Comparison of ENCODE assay signal across 14 cellular contexts in genomic region chr2:230827774-230828271, GRCh38. TPM values are rescaled to one million over a fixed set of nuclear protein-coding genes. Genes with fewer than 3 reads are reported as not detected.
DNase-seq lines count a peak whose midpoint lies in the region; ATAC-seq, FAIRE-seq and TF ChIP-seq lines count a peak whose summit lies in the region.
"Had no signal": no experiment of that assay in that cellular context is flagged by ENCODE, and none has a peak within 500 bp of the region (broad histone marks: within the 10 kb centered on the region; RNA-seq: fewer than 3 reads in every experiment).

No MANE protein-coding gene starts in this region.

- H3K23ac ChIP-seq in H1 (ENCODE audit: insufficient read length), result no peak overlapping the region

- H3K4me1 ChIP-seq in H1 (replicated peaks in 1 of 4; ENCODE audit: control insufficient read depth in 3 of 4, insufficient read depth in 4 of 4, low read length in 3 of 4), result peaks cover 0 to 2% (median 0%) of the 10 kb centered on the region in 4 experiments; a peak in 1 of 7 replicates

- H3K9me3 ChIP-seq in H1 (ENCODE audit: insufficient read depth in 2 of 2, low read depth in 1 of 2, low read length in 1 of 2), result no peaks in the 10 kb centered on the region

- H3K79me1 ChIP-seq in H1 (ENCODE audit: low read depth, low read length), result no peaks in the 10 kb centered on the region

- H3K79me2 ChIP-seq in H1 (ENCODE audit: control insufficient read depth in 1 of 2, insufficient read depth in 2 of 2, low read length in 2 of 2), result no peaks in the 10 kb centered on the region

- no peak overlapping the region for H2AK5ac ChIP-seq in H1 (ENCODE audit: low read depth, low read length)

- H2BK5ac ChIP-seq in H1 (ENCODE audit: low read depth, low read length), result no peak overlapping the region

- no peak overlapping the region for H3K27ac ChIP-seq in HL-60 (replicated peaks)
- H3K27ac ChIP-seq in H1 (ENCODE audit: low read depth, low read length), result no peak overlapping the region
- H3K27ac ChIP-seq: SK-N-MC had no signal

- 77% methylated on average over 36 of the region's 36 CpGs; no CpG with 5 or more reads in 1 of the 2 experiments for WGBS in H1 (ENCODE audit: extremely low coverage in 1 of 2, insufficient coverage in 1 of 2, insufficient read length in 1 of 2, insufficient replicate concordance in 2 of 2, low coverage in 1 of 2, low lambda C conversion rate in 2 of 2, missing lambda C conversion rate in 1 of 2), 2 experiments

- peak overlapping the region in 3 of 4 experiments; percentile 20 to 52 (median 38); a peak in 3 of 7 replicates for H3K9ac ChIP-seq in H1 (replicated peaks in 1 of 4; ENCODE audit: extremely low read depth in 1 of 4, low read depth in 3 of 4, low read length in 3 of 4)

- peak; percentile 4 for ATAC-seq in GM19023 (IDR thresholded peaks at IDR 0.05; ENCODE audit: unreplicated experiment)

- H3K18ac ChIP-seq in H1 (ENCODE audit: extremely low read depth, low read length), result peak overlapping the region; percentile 44; the same call in 1 of the 2 replicates

- H3K36me3 ChIP-seq in H1 (ENCODE audit: control insufficient read depth in 2 of 4, insufficient read depth in 4 of 4, low read length in 3 of 4), result no peaks in the 10 kb centered on the region

- no peak overlapping the region for H2BK15ac ChIP-seq in H1 (ENCODE audit: low read length)

- CTCF ChIA-PET in H1 (lab: Charles Lee; ENCODE audit: partially characterized antibody), result interaction anchor here (0.7 to 9.9 kb wide), 5 partner anchors 20 to 898 kb away, joined by 3 to 56 read pairs (median 4); partner anchors contain the start of gene GPR55

- H3K14ac ChIP-seq in H1 (ENCODE audit: insufficient read length), result no peak overlapping the region

- TF ChIP-seq POLR2A in H1 (IDR thresholded peaks at IDR 0.05; ENCODE audit: control extremely low read depth in 1 of 2, low read depth in 2 of 2, low read length in 2 of 2), result no peak

- no peak overlapping the region for H3K56ac ChIP-seq in H1 (replicated peaks; ENCODE audit: insufficient read length, low read depth, low read length)

- TF ChIP-seq CTCF in HL-60 (IDR thresholded peaks at IDR 0.05; ENCODE audit: insufficient read depth, low read length) (no peak), H1 (IDR thresholded peaks at IDR 0.05; ENCODE audit: control extremely low read depth in 1 of 3, insufficient read depth in 1 of 3, low read depth in 1 of 3, low read length in 3 of 3) (no peak)

- DNase-seq in HL-60 (ENCODE audit: low read depth in 1 of 2, low spot score in 1 of 2) (no peak), H1 (ENCODE audit: low read depth in 1 of 2, low spot score in 2 of 2) (no peak), skeletal muscle cell (ENCODE audit: low read depth) (no peak), NOMO-1 treated with DMSO at 0.1 percent for 48 hours (lab: John Stamatoyannopoulos, UW; ENCODE audit: unreplicated experiment) (no peak), SK-N-DZ (ENCODE audit: low spot score) (no peak), NCI-H146 (lab: John Stamatoyannopoulos, UW) (no peak), putamen (ENCODE audit: low spot score) (no peak)
- DNase-seq: hippocampal formation, Karpas-422, NCI-H510A treated with DMSO at 0.1 percent for 48 hours, nephron progenitor cell had no signal

- no peak overlapping the region for H2BK12ac ChIP-seq in H1 (ENCODE audit: low read depth, low read length)

- no peak overlapping the region for H2BK120ac ChIP-seq in H1 (replicated peaks; ENCODE audit: low read depth, low read length)

- peak overlapping the region; percentile 52 to 59; a peak in 3 of 4 replicates for H3K4me2 ChIP-seq in H1 (ENCODE audit: insufficient read depth in 1 of 2, low read depth in 2 of 2, low read length in 2 of 2)

- no peak for TF ChIP-seq RAD21 in H1 (IDR thresholded peaks at IDR 0.05 in 1 of 2, conservative IDR thresholded peaks at IDR 0.05 in 1 of 2; ENCODE audit: low read depth in 2 of 2, low read length in 2 of 2)

- H2AFZ ChIP-seq in H1 (ENCODE audit: low read length), result 0 out of 2 replicates have a peak overlapping the region, but pooled peaks have one; percentile 72

- peak overlapping the region; percentile 93; the same call in 1 of the 2 replicates for H4K8ac ChIP-seq in H1 (ENCODE audit: extremely low read depth, insufficient read depth, low read length)

- FAIRE-seq in H1 (lab: Jason Lieb, UNC), result no peak
- FAIRE-seq: colon had no signal

- no peak for TF ChIP-seq EP300 in H1 (IDR thresholded peaks at IDR 0.05; ENCODE audit: borderline replicate concordance in 1 of 2, low read depth in 2 of 2, low read length in 2 of 2)

- no peak overlapping the region for H2BK20ac ChIP-seq in H1 (ENCODE audit: low read length)

- H3K4ac ChIP-seq in H1 (replicated peaks; ENCODE audit: insufficient read length, low read depth, low read length), result no peak overlapping the region

- no peaks in the 10 kb centered on the region for H4K20me1 ChIP-seq in H1 (replicated peaks in 1 of 2; ENCODE audit: control insufficient read depth in 1 of 2, insufficient read depth in 2 of 2, low read length in 2 of 2)

- H3K27me3 ChIP-seq in HL-60 (ENCODE audit: insufficient read depth, poor library complexity, severe bottlenecking), result peaks cover 14% of the 10 kb centered on the region
- H3K27me3 ChIP-seq in H1 (replicated peaks in 1 of 4; ENCODE audit: control insufficient read depth in 3 of 4, extremely low read depth in 1 of 4, insufficient read depth in 3 of 4, low read length in 3 of 4), result no peaks in the 10 kb centered on the region; a peak in 2 of 7 replicates

- H3K23me2 ChIP-seq in H1 (ENCODE audit: low read depth, low read length), result no peaks in the 10 kb centered on the region

- peak overlapping the region; percentile 24 for H3K4me3 ChIP-seq in HL-60 (replicated peaks; ENCODE audit: insufficient read depth, low read length)
- H3K4me3 ChIP-seq in H1 (ENCODE audit: extremely low read depth in 1 of 4, insufficient read depth in 2 of 4, low read depth in 3 of 4, low read length in 4 of 4), result peak overlapping the region; percentile 26 to 49 (median 30); a peak in 7 of 8 replicates
- peak overlapping the region; percentile 33 for H3K4me3 ChIP-seq in skeletal muscle cell (ENCODE audit: low read depth, low read length)
- H3K4me3 ChIP-seq: SK-N-MC had no signal

- POLR2A ChIA-PET in H1 (lab: Charles Lee; ENCODE audit: partially characterized antibody), result interaction anchor here (0.8 kb wide), 1 partner anchor 158 kb away, joined by 3 read pairs; no protein-coding TSS in a partner anchor

- H4K5ac ChIP-seq in H1 (ENCODE audit: insufficient read length, low read depth, low read length), result no peak overlapping the region

- no peak overlapping the region for H4K91ac ChIP-seq in H1 (replicated peaks; ENCODE audit: insufficient read length, low read length)

TF ChIP-seq in H1, 55 proteins besides CTCF, POLR2A, EP300 and RAD21:
- TF ChIP-seq RXRA (IDR thresholded peaks at IDR 0.05; ENCODE audit: insufficient read depth, low read depth, low read length) (no peak), TAF1 (IDR thresholded peaks at IDR 0.05; ENCODE audit: low read depth, low read length) (0 out of 2 replicates have a peak, but pooled peaks have one; percentile 4), KDM4A (IDR thresholded peaks at IDR 0.05; ENCODE audit: low read depth, low read length, severe bottlenecking) (peak; percentile 40), ZNF274 (IDR thresholded peaks at IDR 0.05; ENCODE audit: borderline replicate concordance, extremely low read depth, low read length) (no peak)

RNA-seq across cellular contexts. Expression of gene ITM2C, which starts 36.9 kb away (rescaled TPM):
- total RNA-seq in H1 (2021; fragmentation: NEBNext Ultra II Directional; extraction: Animal tissue kit (Norgen Biotek cat#: 25700)), result 362 and 367 TPM in 2 replicates
- 742 and 889 TPM in 2 replicates for polyA plus RNA-seq in H1 (2011; rRNA removed)
- 714 TPM for polyA plus RNA-seq in H1 (2011; cell fraction: cytosol; rRNA removed)
- 967 TPM for polyA plus RNA-seq in H1 (2011; cell fraction: nucleus; rRNA removed)
- 466 to 565 TPM (median 504 TPM) in 4 replicates for polyA plus RNA-seq in H1 (2012, experiment 1 of 2)
- polyA plus RNA-seq in H1 (2012, experiment 2 of 2), result 396 TPM
- 442 TPM for polyA plus RNA-seq in H1 (2013, experiment 1 of 2)
- 531 TPM for polyA plus RNA-seq in H1 (2013, experiment 2 of 2)
- polyA minus RNA-seq in H1 (2011; rRNA and poly(A)+ RNA removed), result 807 and 840 TPM in 2 replicates
- polyA minus RNA-seq in H1 (2011; cell fraction: cytosol; rRNA and poly(A)+ RNA removed), result 239 TPM
- 131 TPM for polyA minus RNA-seq in H1 (2011; cell fraction: nucleus; rRNA and poly(A)+ RNA removed)
- polyA plus RNA-seq in SK-N-DZ (2014; cell fraction: cytosol; rRNA removed), result 94.1 and 96.8 TPM in 2 replicates
- polyA plus RNA-seq in SK-N-DZ (2014; cell fraction: nucleus; rRNA removed), result 45.4 and 55.7 TPM in 2 replicates
